Comparison of ENCODE assay signal across 10 cellular contexts in genomic region chr9:34629492-34629809, GRCh38. TPM values are rescaled to one million over a fixed set of nuclear protein-coding genes. Genes with fewer than 3 reads are reported as not detected.
A peak's percentile ranks its signal among the peaks of the same experiment; 100 is the strongest.
DNase-seq lines count a peak whose midpoint lies in the region; ATAC-seq and TF ChIP-seq lines count a peak whose summit lies in the region.
"Had no signal": no experiment of that assay in that cellular context is flagged by ENCODE, and none has a peak within 500 bp of the region (broad histone marks: within the 10 kb centered on the region; RNA-seq: fewer than 3 reads in every experiment).

No MANE protein-coding gene starts in this region.

- H3K27me3 ChIP-seq in stomach: peaks cover 21 to 68% (median 65%) of the 10 kb centered on the region in 3 donors

- H3K4me3 ChIP-seq in stomach: peak overlapping the region in 3 of 4 donors; percentile 46 to 57 (median 46)
- H3K4me3 ChIP-seq: MG63 had no signal

- no peak overlapping the region for H3K27ac Mint-ChIP-seq in activated T-helper 17 cell treated with anti-CD3 and anti-CD28 coated beads, Interleukin-2, amount 50 U/mL, for 72 hours
- H3K27ac Mint-ChIP-seq in immature natural killer cell: peak overlapping the region in 1 of 6 donors; percentile 35

- H3K27me3 Mint-ChIP-seq in activated T-cell treated with anti-CD3 and anti-CD28 coated beads, Interleukin-2, amount 50 U/mL, for 4 hours (ENCODE audit: low read depth): peaks cover 45% of the 10 kb centered on the region
- peaks cover 42% of the 10 kb centered on the region for H3K27me3 Mint-ChIP-seq in activated T-helper 17 cell treated with anti-CD3 and anti-CD28 coated beads, Interleukin-2, amount 50 U/mL, for 72 hours
- peaks cover 24 to 36% (median 32%) of the 10 kb centered on the region in 3 donors for H3K27me3 Mint-ChIP-seq in immature natural killer cell (ENCODE audit: low read depth in 3 of 3)

- peaks cover 0 to 2% (median 0%) of the 10 kb centered on the region in 4 donors for H3K36me3 ChIP-seq in stomach
- H3K36me3 ChIP-seq: MG63 had no signal

- TF ChIP-seq EP300 in stomach (IDR thresholded peaks at IDR 0.05): no peak

- peak overlapping the region; percentile 75 for H3K4me3 Mint-ChIP-seq in activated T-cell treated with anti-CD3 and anti-CD28 coated beads, Interleukin-2, amount 50 U/mL, for 4 hours
- H3K4me3 Mint-ChIP-seq in activated T-helper 17 cell treated with anti-CD3 and anti-CD28 coated beads, Interleukin-2, amount 50 U/mL, for 72 hours: peak overlapping the region; percentile 72
- peak overlapping the region; percentile 73 to 88 (median 83) for H3K4me3 Mint-ChIP-seq in immature natural killer cell

- H3K4me1 Mint-ChIP-seq in activated T-cell treated with anti-CD3 and anti-CD28 coated beads, Interleukin-2, amount 50 U/mL, for 4 hours (ENCODE audit: low read depth): peaks cover 19% of the 10 kb centered on the region
- H3K4me1 Mint-ChIP-seq in activated T-helper 17 cell treated with anti-CD3 and anti-CD28 coated beads, Interleukin-2, amount 50 U/mL, for 72 hours: peaks cover 12% of the 10 kb centered on the region
- peaks cover 18 to 24% of the 10 kb centered on the region in 2 donors for H3K4me1 Mint-ChIP-seq in immature natural killer cell

- intact Hi-C loops in stomach (cut with DNase I; ENCODE audit: low total_unique reads): no loop called here

- no peak for TF ChIP-seq CTCF in stomach (IDR thresholded peaks at IDR 0.05)

- 25 to 38% (median 27%) methylated on average over 4 of the region's 4 CpGs for WGBS in stomach, 5 donors

- no peaks in the 10 kb centered on the region for H3K9me3 ChIP-seq in stomach
- H3K9me3 ChIP-seq: MG63 had no signal

- TF ChIP-seq POLR2A in stomach (IDR thresholded peaks at IDR 0.05): no peak

- H3K36me3 Mint-ChIP-seq in activated T-cell treated with anti-CD3 and anti-CD28 coated beads, Interleukin-2, amount 50 U/mL, for 4 hours (ENCODE audit: insufficient read depth): no peaks in the 10 kb centered on the region
- peaks cover 6% of the 10 kb centered on the region for H3K36me3 Mint-ChIP-seq in activated T-helper 17 cell treated with anti-CD3 and anti-CD28 coated beads, Interleukin-2, amount 50 U/mL, for 72 hours (ENCODE audit: low read depth)
- H3K36me3 Mint-ChIP-seq in immature natural killer cell: peaks cover 4 to 8% (median 5%) of the 10 kb centered on the region in 3 donors

- peak in 1 of 2 donors; percentile 6 for ATAC-seq in activated T-cell treated with anti-CD3 and anti-CD28 coated beads, Interleukin-2, amount 50 U/mL, for 4 hours
- no peak for ATAC-seq in activated T-helper 17 cell treated with anti-CD3 and anti-CD28 coated beads, Interleukin-2, amount 50 U/mL, for 72 hours (replicated peaks)
- no peak for ATAC-seq in GM21528 (IDR thresholded peaks at IDR 0.05; ENCODE audit: low FRiP score, unreplicated experiment)

- no peak overlapping the region for H3K27ac ChIP-seq in stomach

- H3K9me3 Mint-ChIP-seq in activated T-cell treated with anti-CD3 and anti-CD28 coated beads, Interleukin-2, amount 50 U/mL, for 4 hours: no peaks in the 10 kb centered on the region
- no peaks in the 10 kb centered on the region for H3K9me3 Mint-ChIP-seq in activated T-helper 17 cell treated with anti-CD3 and anti-CD28 coated beads, Interleukin-2, amount 50 U/mL, for 72 hours
- H3K9me3 Mint-ChIP-seq in immature natural killer cell: no peaks in the 10 kb centered on the region

- peaks cover 12 to 26% (median 18%) of the 10 kb centered on the region in 4 donors for H3K4me1 ChIP-seq in stomach

- DNase-seq in activated T-cell treated with anti-CD3 and anti-CD28 coated beads, Interleukin-2, amount 50 U/mL, for 4 hours: no peak
- no peak for DNase-seq in activated T-cell treated with anti-CD3 and anti-CD28 coated beads for 4 hours
- DNase-seq in immature natural killer cell: no peak
- no peak for DNase-seq in stomach
- no peak for DNase-seq in epidermal melanocyte (ENCODE audit: insufficient read length, low spot score)
- DNase-seq in NCI-H146 treated with DMSO at 0.1 percent for 48 hours (lab: John Stamatoyannopoulos, UW; ENCODE audit: unreplicated experiment): no peak
- DNase-seq: NCI-H524 treated with DMSO at 0.1 percent for 48 hours had no signal

RNA-seq across cellular contexts. Expression of gene ARID3C, which starts 0.6 kb away (rescaled TPM):
- total RNA-seq in activated T-cell treated with anti-CD3 and anti-CD28 coated beads, Interleukin-2, amount 50 U/mL, for 4 hours: not detected
- total RNA-seq in activated T-helper 17 cell treated with anti-CD3 and anti-CD28 coated beads, Interleukin-2, amount 50 U/mL, for 72 hours: under 1 TPM; 0.17 to 0.42 TPM
- polyA plus RNA-seq in immature natural killer cell: not detected
- total RNA-seq in stomach: not detected
- not detected for polyA plus RNA-seq in stomach

RNA-seq across cellular contexts. Expression of gene SIGMAR1, which starts 8.1 kb away (rescaled TPM):
- 100 to 1,000 TPM; 120 to 128 (median 123) TPM for total RNA-seq in activated T-cell treated with anti-CD3 and anti-CD28 coated beads, Interleukin-2, amount 50 U/mL, for 4 hours
- total RNA-seq in activated T-helper 17 cell treated with anti-CD3 and anti-CD28 coated beads, Interleukin-2, amount 50 U/mL, for 72 hours: 10 to 100 TPM; 42.6 to 75.3 TPM
- 100 to 1,000 TPM in 1 of 3 donors, 10 to 100 TPM in 2; 75.8 to 135 (median 85.2) TPM for polyA plus RNA-seq in immature natural killer cell
- 100 to 1,000 TPM in 1 of 5 donors, 10 to 100 TPM in 4; 20.0 to 124 (median 64.3) TPM for total RNA-seq in stomach
- 10 to 100 TPM; 19.9 to 46.8 (median 25.5) TPM for polyA plus RNA-seq in stomach

RNA-seq across cellular contexts. Expression of gene DCTN3, which starts 9.2 kb away (rescaled TPM):
- 10 to 100 TPM; 58.8 to 69.2 (median 64.2) TPM for total RNA-seq in activated T-cell treated with anti-CD3 and anti-CD28 coated beads, Interleukin-2, amount 50 U/mL, for 4 hours
- total RNA-seq in activated T-helper 17 cell treated with anti-CD3 and anti-CD28 coated beads, Interleukin-2, amount 50 U/mL, for 72 hours: 10 to 100 TPM; 78.4 to 96.4 TPM
- 100 to 1,000 TPM; 201 to 315 (median 268) TPM for polyA plus RNA-seq in immature natural killer cell
- 10 to 100 TPM in 4 of 5 donors, 1 to 10 TPM in 1; 9.3 to 55.4 (median 23.7) TPM for total RNA-seq in stomach
- polyA plus RNA-seq in stomach: 100 to 1,000 TPM in 1 of 3 donors, 10 to 100 TPM in 2; 81.0 to 107 (median 97.5) TPM

RNA-seq across cellular contexts. Expression of gene GALT, which starts 17.0 kb away (rescaled TPM):
- 10 to 100 TPM; 29.8 to 37.7 (median 30.3) TPM for total RNA-seq in activated T-cell treated with anti-CD3 and anti-CD28 coated beads, Interleukin-2, amount 50 U/mL, for 4 hours
- total RNA-seq in activated T-helper 17 cell treated with anti-CD3 and anti-CD28 coated beads, Interleukin-2, amount 50 U/mL, for 72 hours: 10 to 100 TPM; 48.3 to 66.7 TPM
- polyA plus RNA-seq in immature natural killer cell (10 to 100 TPM; 43.7 to 61.2 (median 47.3) TPM), stomach (10 to 100 TPM; 17.4 to 33.1 (median 20.5) TPM)
- total RNA-seq in stomach: 100 to 1,000 TPM in 2 of 5 donors, 10 to 100 TPM in 3; 28.8 to 148 (median 87.8) TPM

RNA-seq across cellular contexts. Expression of gene RPP25L, which starts 17.6 kb away (rescaled TPM):
- total RNA-seq in activated T-cell treated with anti-CD3 and anti-CD28 coated beads, Interleukin-2, amount 50 U/mL, for 4 hours: 10 to 100 TPM; 26.6 to 30.2 (median 29.9) TPM
- total RNA-seq in activated T-helper 17 cell treated with anti-CD3 and anti-CD28 coated beads, Interleukin-2, amount 50 U/mL, for 72 hours: 10 to 100 TPM; 21.3 to 25.8 TPM
- 10 to 100 TPM; 42.3 to 52.0 (median 43.4) TPM for polyA plus RNA-seq in immature natural killer cell
- 10 to 100 TPM in 4 of 5 donors, 1 to 10 TPM in 1; 2.9 to 49.5 (median 16.5) TPM for total RNA-seq in stomach
- 10 to 100 TPM; 28.9 to 40.4 (median 37.9) TPM for polyA plus RNA-seq in stomach
